ENCODE assay signal across 8 cellular contexts in the genomic region with DNA sequence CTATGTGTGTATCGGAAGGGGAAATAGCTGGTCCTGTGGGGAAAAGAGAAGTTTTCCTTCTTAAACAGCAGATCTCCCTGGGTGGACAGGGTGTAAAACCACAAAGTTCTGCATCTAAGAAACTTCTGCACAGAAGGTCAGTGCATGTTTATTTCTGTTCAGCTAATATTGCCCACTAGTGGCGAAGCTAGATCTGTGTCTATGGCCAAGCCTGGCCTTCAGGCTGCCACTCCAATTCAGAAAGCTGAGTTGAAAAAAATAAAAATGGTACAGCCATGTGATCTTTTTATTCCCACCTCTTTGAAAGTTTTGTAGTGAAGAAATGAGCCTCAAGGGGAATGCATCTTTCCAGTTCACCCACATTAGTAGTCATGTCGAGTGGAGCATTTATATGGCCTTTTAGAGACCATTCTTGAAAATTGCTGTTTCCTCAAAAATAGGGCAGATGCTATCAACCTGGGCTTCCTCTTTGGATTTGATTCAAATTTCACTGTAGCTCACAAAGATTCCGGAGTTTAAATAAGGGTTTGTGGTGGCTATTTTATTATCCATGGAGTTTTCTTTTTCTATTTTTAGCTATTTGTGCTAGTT.
DNase-seq lines count a peak whose midpoint lies in the region; ATAC-seq and TF ChIP-seq lines count a peak whose summit lies in the region.

No MANE protein-coding gene starts in this region.

- no peaks in the 10 kb centered on the region for H3K36me3 ChIP-seq in prostate gland

- no peaks in the 10 kb centered on the region for H3K27me3 Mint-ChIP-seq in osteocyte (ENCODE audit: unreplicated experiment)

- no peaks in the 10 kb centered on the region for H3K27me3 ChIP-seq in prostate gland (replicated peaks; ENCODE audit: insufficient read depth)

- peak; percentile 51 for DNase-seq in AG09309 (ENCODE audit: low read depth)
- DNase-seq in NAMALWA (ENCODE audit: low spot score) = peak; percentile 24
- DNase-seq in choroid plexus epithelial cell (ENCODE audit: low read depth) = peak; percentile 94
- no peak for DNase-seq in osteocyte (ENCODE audit: extremely low spot score, unreplicated experiment)
- no peak for DNase-seq in prostate gland (ENCODE audit: low spot score)
- no peak for DNase-seq in stimulated activated CD4-positive, alpha-beta T cell treated with anti-CD3 and anti-CD28 coated beads, Interleukin-1b, Interleukin-23, amount 100 ng/mL, for 48 hours
- DNase-seq in activated CD4-positive, CD25-positive, alpha-beta regulatory T cell treated with anti-CD3 and anti-CD28 coated beads, Interleukin-2, amount 50 U/mL, for 72 hours = no peak

- no peak overlapping the region for H3K27ac ChIP-seq in prostate gland

- peak; percentile 83 for TF ChIP-seq CTCF in AG09309 (IDR thresholded peaks at IDR 0.05; ENCODE audit: control insufficient read depth, insufficient read depth, low read depth, low read length, missing control alignments)
- peak; percentile 93 for TF ChIP-seq CTCF in choroid plexus epithelial cell (conservative IDR thresholded peaks at IDR 0.05; ENCODE audit: low read depth, low read length)
- peak; percentile 84 for TF ChIP-seq CTCF in osteocyte (IDR thresholded peaks at IDR 0.05)
- TF ChIP-seq CTCF in prostate gland (IDR thresholded peaks at IDR 0.05) = no peak

- no peaks in the 10 kb centered on the region for H3K36me3 Mint-ChIP-seq in osteocyte (ENCODE audit: unreplicated experiment)

- H3K9me3 Mint-ChIP-seq in osteocyte (ENCODE audit: unreplicated experiment) = no peaks in the 10 kb centered on the region

- no peaks in the 10 kb centered on the region for H3K4me1 ChIP-seq in prostate gland (replicated peaks)

- TF ChIP-seq POLR2A in prostate gland (IDR thresholded peaks at IDR 0.05) = no peak

- H3K27ac Mint-ChIP-seq in osteocyte (ENCODE audit: unreplicated experiment) = no peak overlapping the region

- intact Hi-C loops in prostate gland (cut with DNase I) = no loop called here

- no peak overlapping the region for H3K4me3 Mint-ChIP-seq in osteocyte (ENCODE audit: unreplicated experiment)

- WGBS in prostate gland = 50% methylated on average over 4 of the region's 4 CpGs

- no peak overlapping the region for H3K4me3 ChIP-seq in AG09309 (ENCODE audit: control insufficient read depth, low read depth, low read length)
- H3K4me3 ChIP-seq in choroid plexus epithelial cell (ENCODE audit: low read depth, low read length) = no peak overlapping the region
- no peak overlapping the region for H3K4me3 ChIP-seq in prostate gland

- H3K9me3 ChIP-seq in prostate gland = no peaks in the 10 kb centered on the region

- peaks cover 19% of the 10 kb centered on the region for H3K4me1 Mint-ChIP-seq in osteocyte (ENCODE audit: unreplicated experiment)

- ATAC-seq in GM18909 (IDR thresholded peaks at IDR 0.05; ENCODE audit: poor library complexity, unreplicated experiment) = peak; percentile 75

Comparison
In these comparisons a context has a peak if more than half of its experiments do, and no peak if none do; other contexts are left out.
1. DNase-seq: peak in AG09309 (single experiment), NAMALWA (single experiment) and choroid plexus epithelial cell (single experiment); none in osteocyte (single experiment), prostate gland (single experiment), stimulated activated CD4-positive, alpha-beta T cell treated with anti-CD3 and anti-CD28 coated beads, Interleukin-1b, Interleukin-23, amount 100 ng/mL, for 48 hours (single experiment) and activated CD4-positive, CD25-positive, alpha-beta regulatory T cell treated with anti-CD3 and anti-CD28 coated beads, Interleukin-2, amount 50 U/mL, for 72 hours (single experiment).
2. CTCF ChIP-seq: peak in AG09309 (single experiment), choroid plexus epithelial cell (single experiment) and osteocyte (single experiment); none in prostate gland (0 of 4).